Comparison of ENCODE assay signal across 1 cellular context in the genomic region with DNA sequence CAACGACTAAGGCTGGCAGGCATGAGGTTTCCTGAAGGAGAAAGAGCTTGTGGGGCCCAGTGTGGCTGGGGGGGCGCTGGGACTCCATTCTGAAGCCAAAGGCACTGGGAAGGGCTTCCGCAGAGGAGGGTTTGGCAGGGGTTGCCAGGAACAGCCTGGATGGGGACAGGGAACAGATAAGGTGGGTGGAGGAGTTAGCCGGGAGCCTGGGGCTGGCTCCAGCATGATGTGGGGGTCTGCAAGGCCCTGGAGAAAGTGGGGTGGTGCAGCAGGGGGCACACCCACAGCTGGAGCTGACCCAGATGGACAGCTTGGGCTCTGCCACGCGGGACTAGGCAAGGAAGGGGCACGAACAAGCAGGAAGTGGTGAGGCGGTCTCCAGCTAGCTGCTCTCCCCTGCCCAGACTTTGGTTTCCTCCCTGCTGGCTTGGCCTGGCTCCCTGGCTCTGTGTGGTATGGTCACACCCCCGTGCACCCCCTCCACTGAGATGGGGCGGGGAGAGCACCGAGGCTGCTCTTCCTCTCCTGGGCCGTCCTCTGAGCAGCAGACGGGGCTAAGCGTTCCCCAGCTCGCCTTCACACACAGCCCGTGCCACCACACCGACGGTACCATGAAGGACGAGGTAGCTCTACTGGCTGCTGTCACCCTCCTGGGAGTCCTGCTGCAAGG.
TF ChIP-seq lines count a peak whose summit lies in the region.

Gene LTC4S, plus strand, starts transcription at position 517 of the 670 bp plus-strand sequence. Its CDS starts 95 bp downstream, at position 612.

TF ChIP-seq in GM12878, 131 proteins besides CTCF, POLR2A, EP300 and RAD21:
- TF ChIP-seq POU2F2 (IDR thresholded peaks at IDR 0.05; ENCODE audit: borderline replicate concordance, low read depth, low read length) (no peak), TCF3 (IDR thresholded peaks at IDR 0.05; ENCODE audit: borderline replicate concordance, insufficient read depth, low read depth, low read length) (0 out of 2 replicates have a peak, but pooled peaks have one; percentile 18), PAX5 (IDR thresholded peaks at IDR 0.05; ENCODE audit: borderline replicate concordance, low read depth, low read length) (peak; percentile 31; the same call in 1 of the 2 replicates), IKZF1 (conservative IDR thresholded peaks at IDR 0.05) (peak; percentile 20; the same call in 1 of the 2 replicates), IRF4 (IDR thresholded peaks at IDR 0.05; ENCODE audit: low read depth, low read length) (no peak), RUNX3 (IDR thresholded peaks at IDR 0.05; ENCODE audit: low read length) (0 out of 2 replicates have a peak, but pooled peaks have one; percentile 15)
